Comparison of ENCODE assay signal across 5 cellular contexts in genomic region chr20:39213476-39214145, GRCh38.
"Had no signal": no experiment of that assay in that cellular context is flagged by ENCODE, and none has a peak within 500 bp of the region (broad histone marks: within the 10 kb centered on the region; RNA-seq: fewer than 3 reads in every experiment).

No MANE protein-coding gene starts in this region.

- DNase-seq: H9, HCEC 1CT had no signal

- H3K27ac ChIP-seq: HL-60 had no signal

- H3K4me3 ChIP-seq: GM23338 had no signal

- ATAC-seq: GM23338, HepG2 had no signal

- H2AFZ ChIP-seq: GM23338 had no signal

- H3K4me2 ChIP-seq: GM23338 had no signal
